In the genomic region with DNA sequence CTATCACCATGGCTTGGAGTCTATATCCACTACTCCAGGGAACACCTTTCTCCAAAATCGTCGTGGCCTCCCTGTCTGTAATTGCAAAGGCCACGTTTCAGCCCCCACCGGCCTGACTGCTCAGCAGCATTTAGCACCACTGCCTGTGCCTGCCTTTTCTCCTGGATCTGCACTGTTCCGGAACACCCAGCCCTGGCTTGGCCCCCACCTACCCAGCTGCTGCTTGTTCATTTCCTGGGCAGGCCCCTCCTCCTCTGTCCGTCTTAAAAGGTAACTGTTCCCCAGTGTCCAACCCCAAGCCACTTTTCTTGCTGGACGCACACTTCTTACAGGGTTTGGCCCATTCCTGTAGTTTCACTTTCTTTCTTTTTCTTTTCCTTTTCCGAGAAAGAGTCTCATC, we compare ENCODE assay signal across 10 cellular contexts. TPM values are rescaled to one million over a fixed set of nuclear protein-coding genes. Genes with fewer than 3 reads are reported as not detected.
A peak's percentile ranks its signal among the peaks of the same experiment; 100 is the strongest.
DNase-seq lines count a peak whose midpoint lies in the region; TF ChIP-seq lines count a peak whose summit lies in the region.
"Had no signal": no experiment of that assay in that cellular context is flagged by ENCODE, and none has a peak within 500 bp of the region (broad histone marks: within the 10 kb centered on the region; RNA-seq: fewer than 3 reads in every experiment).

No MANE protein-coding gene starts in this region.

- TF ChIP-seq CTCF in MCF 10A (IDR thresholded peaks at IDR 0.05; ENCODE audit: unreplicated experiment) = no peak

- peak overlapping the region; percentile 27 for H3K27ac Mint-ChIP-seq in activated CD4-positive, alpha-beta memory T cell treated with anti-CD3 and anti-CD28 coated beads, Interleukin-2, amount 10 ng/mL, durations not matched to agents 7 days and 5 days
- no peak overlapping the region for H3K27ac Mint-ChIP-seq in activated CD4-positive, alpha-beta memory T cell treated with anti-CD3 and anti-CD28 coated beads for 36 hours
- H3K27ac Mint-ChIP-seq in MCF 10A (ENCODE audit: low read depth, unreplicated experiment) = peak overlapping the region; percentile 99
- H3K27ac Mint-ChIP-seq: progenitor cell of endocrine pancreas had no signal

- intact Hi-C loops in activated CD4-positive, alpha-beta memory T cell treated with anti-CD3 and anti-CD28 coated beads for 36 hours (cut with micrococcal nuclease) = no loop called here
- intact Hi-C loops in MCF 10A (cut with micrococcal nuclease) = loop anchor here (1.0 to 2.0 kb wide), 3 partner anchors 18 to 28 kb away; a partner anchor contains a TSS

- no peaks in the 10 kb centered on the region for H3K9me3 Mint-ChIP-seq in activated CD4-positive, alpha-beta memory T cell treated with anti-CD3 and anti-CD28 coated beads, Interleukin-2, amount 10 ng/mL, durations not matched to agents 7 days and 5 days
- no peaks in the 10 kb centered on the region for H3K9me3 Mint-ChIP-seq in activated CD4-positive, alpha-beta memory T cell treated with anti-CD3 and anti-CD28 coated beads for 36 hours
- H3K9me3 Mint-ChIP-seq in MCF 10A (ENCODE audit: unreplicated experiment) = no peaks in the 10 kb centered on the region

- H3K36me3 Mint-ChIP-seq in activated CD4-positive, alpha-beta memory T cell treated with anti-CD3 and anti-CD28 coated beads, Interleukin-2, amount 10 ng/mL, durations not matched to agents 7 days and 5 days (ENCODE audit: low read depth) = no peaks in the 10 kb centered on the region
- H3K36me3 Mint-ChIP-seq in activated CD4-positive, alpha-beta memory T cell treated with anti-CD3 and anti-CD28 coated beads for 36 hours = no peaks in the 10 kb centered on the region
- H3K36me3 Mint-ChIP-seq in MCF 10A (ENCODE audit: insufficient read depth, unreplicated experiment) = peaks cover 7% of the 10 kb centered on the region

- H3K4me3 Mint-ChIP-seq in activated CD4-positive, alpha-beta memory T cell treated with anti-CD3 and anti-CD28 coated beads, Interleukin-2, amount 10 ng/mL, durations not matched to agents 7 days and 5 days = no peak overlapping the region
- no peak overlapping the region for H3K4me3 Mint-ChIP-seq in activated CD4-positive, alpha-beta memory T cell treated with anti-CD3 and anti-CD28 coated beads for 36 hours
- peak overlapping the region; percentile 64 for H3K4me3 Mint-ChIP-seq in MCF 10A (ENCODE audit: unreplicated experiment)

- no peak for DNase-seq in activated CD4-positive, alpha-beta memory T cell treated with anti-CD3 and anti-CD28 coated beads, Interleukin-2, amount 10 ng/mL, durations not matched to agents 7 days and 5 days
- DNase-seq in activated CD4-positive, alpha-beta memory T cell treated with anti-CD3 and anti-CD28 coated beads for 36 hours = no peak
- DNase-seq in MCF 10A (ENCODE audit: unreplicated experiment) = peak; percentile 85
- DNase-seq in renal cortical epithelial cell (ENCODE audit: low read depth) = peak; percentile 17
- DNase-seq in activated T-cell treated with anti-CD3 and anti-CD28 coated beads for 4 hours = no peak
- DNase-seq in NCI-H524 treated with DMSO at 0.1 percent for 48 hours (lab: John Stamatoyannopoulos, UW) = no peak
- DNase-seq: NCI-H2081 treated with DMSO at 0.1 percent for 48 hours; stimulated activated CD4-positive, alpha-beta T cell treated with anti-CD3 and anti-CD28 coated beads, Interleukin-2, amount 100 ng/mL, for 24 hours had no signal

- POLR2A ChIA-PET in activated CD4-positive, alpha-beta memory T cell treated with anti-CD3 and anti-CD28 coated beads, Interleukin-2, amount 10 ng/mL, durations not matched to agents 7 days and 5 days (lab: Charles Lee) = no interaction called here
- POLR2A ChIA-PET in activated CD4-positive, alpha-beta memory T cell treated with anti-CD3 and anti-CD28 coated beads for 36 hours (lab: Charles Lee) = no interaction called here
- POLR2A ChIA-PET in MCF 10A (lab: Yijun Ruan, JAX) = interaction anchor here (0.6 to 2.3 kb wide), 13 partner anchors 9 to 273 kb away, joined by 3 to 22 read pairs (median 6); a partner anchor contains a TSS

- CTCF ChIA-PET in activated CD4-positive, alpha-beta memory T cell treated with anti-CD3 and anti-CD28 coated beads, Interleukin-2, amount 10 ng/mL, durations not matched to agents 7 days and 5 days (lab: Charles Lee) = no interaction called here
- CTCF ChIA-PET in activated CD4-positive, alpha-beta memory T cell treated with anti-CD3 and anti-CD28 coated beads for 36 hours (lab: Charles Lee) = no interaction called here
- CTCF ChIA-PET in MCF 10A (lab: Yijun Ruan, JAX) = interaction anchor here (0.5 to 1.6 kb wide), 7 partner anchors 8 to 844 kb away, joined by 3 to 6 read pairs (median 3); a partner anchor contains a TSS

- H3K4me1 Mint-ChIP-seq in activated CD4-positive, alpha-beta memory T cell treated with anti-CD3 and anti-CD28 coated beads, Interleukin-2, amount 10 ng/mL, durations not matched to agents 7 days and 5 days = peaks cover 19% of the 10 kb centered on the region
- no peaks in the 10 kb centered on the region for H3K4me1 Mint-ChIP-seq in activated CD4-positive, alpha-beta memory T cell treated with anti-CD3 and anti-CD28 coated beads for 36 hours (ENCODE audit: low read depth)
- H3K4me1 Mint-ChIP-seq in MCF 10A (ENCODE audit: insufficient read depth, unreplicated experiment) = peaks cover 14% of the 10 kb centered on the region

- H3K27me3 Mint-ChIP-seq in activated CD4-positive, alpha-beta memory T cell treated with anti-CD3 and anti-CD28 coated beads, Interleukin-2, amount 10 ng/mL, durations not matched to agents 7 days and 5 days = no peaks in the 10 kb centered on the region
- peaks cover 13% of the 10 kb centered on the region for H3K27me3 Mint-ChIP-seq in activated CD4-positive, alpha-beta memory T cell treated with anti-CD3 and anti-CD28 coated beads for 36 hours
- H3K27me3 Mint-ChIP-seq in MCF 10A (ENCODE audit: insufficient read depth, unreplicated experiment) = no peaks in the 10 kb centered on the region

- BruUV-seq in MCF 10A (replicated peaks; lab: Mats Ljungman, UMichigan) = TSS peak; percentile 79

RNA-seq across cellular contexts. Expression of a gene that starts 8.5 kb away (rescaled TPM):
- total RNA-seq in activated CD4-positive, alpha-beta memory T cell treated with anti-CD3 and anti-CD28 coated beads, Interleukin-2, amount 10 ng/mL, durations not matched to agents 7 days and 5 days = not detected
- under 1 TPM in 1 of 2 experiments, not detected in 1; 0.22 TPM for total RNA-seq in activated CD4-positive, alpha-beta memory T cell treated with anti-CD3 and anti-CD28 coated beads for 36 hours
- not detected in 2 replicates for total RNA-seq in MCF 10A (2022)
- 1.0 TPM in 1 of 2 replicates, not detected in the other for total RNA-seq in renal cortical epithelial cell
- total RNA-seq: mesenteric fat pad had no signal

RNA-seq across cellular contexts. Expression of a gene that starts 20.7 kb away (rescaled TPM):
- not detected for total RNA-seq in activated CD4-positive, alpha-beta memory T cell treated with anti-CD3 and anti-CD28 coated beads, Interleukin-2, amount 10 ng/mL, durations not matched to agents 7 days and 5 days
- total RNA-seq in activated CD4-positive, alpha-beta memory T cell treated with anti-CD3 and anti-CD28 coated beads for 36 hours = not detected
- total RNA-seq in MCF 10A (2022) (0.56 and 2.3 TPM in 2 replicates), renal cortical epithelial cell (0.55 and 4.9 TPM in 2 replicates)

RNA-seq across cellular contexts. Expression of a gene that starts 22.2 kb away (rescaled TPM):
- not detected for total RNA-seq in activated CD4-positive, alpha-beta memory T cell treated with anti-CD3 and anti-CD28 coated beads, Interleukin-2, amount 10 ng/mL, durations not matched to agents 7 days and 5 days
- total RNA-seq in activated CD4-positive, alpha-beta memory T cell treated with anti-CD3 and anti-CD28 coated beads for 36 hours = not detected
- 3.9 and 4.9 TPM in 2 replicates for total RNA-seq in MCF 10A (2022)
- total RNA-seq in renal cortical epithelial cell = 2.8 and 2.9 TPM in 2 replicates

RNA-seq across cellular contexts. Expression of a gene that starts 31.1 kb away (rescaled TPM):
- total RNA-seq in activated CD4-positive, alpha-beta memory T cell treated with anti-CD3 and anti-CD28 coated beads, Interleukin-2, amount 10 ng/mL, durations not matched to agents 7 days and 5 days = not detected
- not detected for total RNA-seq in activated CD4-positive, alpha-beta memory T cell treated with anti-CD3 and anti-CD28 coated beads for 36 hours
- total RNA-seq in MCF 10A (2022) = 0.89 TPM in 1 of 2 replicates, not detected in the other
- total RNA-seq in renal cortical epithelial cell = 0.15 TPM in 1 of 2 replicates, not detected in the other
- total RNA-seq: mesenteric fat pad had no signal

RNA-seq across cellular contexts. Expression of a gene that starts 39.6 kb away (rescaled TPM):
- under 1 TPM; 0.38 to 0.68 TPM for total RNA-seq in activated CD4-positive, alpha-beta memory T cell treated with anti-CD3 and anti-CD28 coated beads, Interleukin-2, amount 10 ng/mL, durations not matched to agents 7 days and 5 days
- not detected for total RNA-seq in activated CD4-positive, alpha-beta memory T cell treated with anti-CD3 and anti-CD28 coated beads for 36 hours
- 32.3 and 46.8 TPM in 2 replicates for total RNA-seq in MCF 10A (2022)
- 1.9 and 5.9 TPM in 2 replicates for total RNA-seq in renal cortical epithelial cell
- total RNA-seq: mesenteric fat pad had no signal

Comparison
In these comparisons a context has a peak if more than half of its experiments do, and no peak if none do; other contexts are left out.
1. DNase-seq: peak in MCF 10A (single experiment) and renal cortical epithelial cell (single experiment); none in activated CD4-positive, alpha-beta memory T cell treated with anti-CD3 and anti-CD28 coated beads, Interleukin-2, amount 10 ng/mL, durations not matched to agents 7 days and 5 days (single experiment), activated CD4-positive, alpha-beta memory T cell treated with anti-CD3 and anti-CD28 coated beads for 36 hours (single experiment), activated T-cell treated with anti-CD3 and anti-CD28 coated beads for 4 hours (single experiment) and NCI-H524 treated with DMSO at 0.1 percent for 48 hours (single experiment).